In genomic region chr16:874366-875181, GRCh38 we compare ENCODE assay signal across 20 cellular contexts.
DNase-seq lines count a peak whose midpoint lies in the region; ATAC-seq and TF ChIP-seq lines count a peak whose summit lies in the region.
"Had no signal": no experiment of that assay in that cellular context is flagged by ENCODE, and none has a peak within 500 bp of the region (broad histone marks: within the 10 kb centered on the region; RNA-seq: fewer than 3 reads in every experiment).

No MANE protein-coding gene starts in this region.

- WGBS in aorta, 2 donors = 83 to 91% methylated on average over 47 to 48 of the region's 48 CpGs

- peaks cover 5% of the 10 kb centered on the region for H3K36me3 Mint-ChIP-seq in glutamatergic neuron (ENCODE audit: unreplicated experiment)
- H3K36me3 Mint-ChIP-seq in stimulated activated naive B cell treated with anti-CD40 and anti-IgM and Interleukin-4, amounts not matched to agents 10 μg/mL and 1 μg/mL and 100 μg/mL, for 72 hours = peaks cover 28 to 34% of the 10 kb centered on the region in 2 donors
- H3K36me3 Mint-ChIP-seq in naive thymus-derived CD4-positive, alpha-beta T cell = peaks cover 0 to 24% (median 4%) of the 10 kb centered on the region in 5 donors

- no peaks in the 10 kb centered on the region for H3K4me1 ChIP-seq in aorta (ENCODE audit: control insufficient read depth in 1 of 2, insufficient read depth in 2 of 2, low read length in 2 of 2)
- H3K4me1 ChIP-seq in naive thymus-derived CD4-positive, alpha-beta T cell (ENCODE audit: control insufficient read depth in 2 of 2, insufficient read depth in 2 of 2, low read length in 2 of 2) = no peaks in the 10 kb centered on the region
- H3K4me1 ChIP-seq: A549 had no signal

- H3K4me1 Mint-ChIP-seq in glutamatergic neuron (ENCODE audit: low read depth, unreplicated experiment) = peaks cover 13% of the 10 kb centered on the region
- peaks cover 23 to 43% of the 10 kb centered on the region in 2 donors for H3K4me1 Mint-ChIP-seq in stimulated activated naive B cell treated with anti-CD40 and anti-IgM and Interleukin-4, amounts not matched to agents 10 μg/mL and 1 μg/mL and 100 μg/mL, for 72 hours
- H3K4me1 Mint-ChIP-seq in naive thymus-derived CD4-positive, alpha-beta T cell = peaks cover 0 to 2% (median 0%) of the 10 kb centered on the region in 7 donors

- no peak overlapping the region for H3K27ac ChIP-seq in aorta (ENCODE audit: low read depth in 1 of 2, low read length in 2 of 2)
- no peak overlapping the region for H3K27ac ChIP-seq in naive thymus-derived CD4-positive, alpha-beta T cell (ENCODE audit: low read depth, low read length)
- H3K27ac ChIP-seq: A549 had no signal

- POLR2A ChIA-PET in naive thymus-derived CD4-positive, alpha-beta T cell (lab: Charles Lee) = no interaction called here

- CTCF ChIA-PET in naive thymus-derived CD4-positive, alpha-beta T cell (lab: Charles Lee) = no interaction called here

- TF ChIP-seq CTCF in glutamatergic neuron (IDR thresholded peaks at IDR 0.05; ENCODE audit: partially characterized antibody, unreplicated experiment) = no peak

- H3K27ac Mint-ChIP-seq in glutamatergic neuron (ENCODE audit: unreplicated experiment) = no peak overlapping the region
- no peak overlapping the region for H3K27ac Mint-ChIP-seq in stimulated activated naive B cell treated with anti-CD40 and anti-IgM and Interleukin-4, amounts not matched to agents 10 μg/mL and 1 μg/mL and 100 μg/mL, for 72 hours
- H3K27ac Mint-ChIP-seq in naive thymus-derived CD4-positive, alpha-beta T cell = no peak overlapping the region
- H3K27ac Mint-ChIP-seq: CD8-positive, alpha-beta T cell had no signal

- ATAC-seq in Right ventricle myocardium superior (ENCODE audit: poor library complexity) = no peak
- no peak for ATAC-seq in aorta (ENCODE audit: low FRiP score)
- ATAC-seq in stimulated activated naive B cell treated with anti-CD40 and anti-IgM and Interleukin-4, amounts not matched to agents 10 μg/mL and 1 μg/mL and 100 μg/mL, for 72 hours (replicated peaks) = no peak
- ATAC-seq in naive thymus-derived CD4-positive, alpha-beta T cell = no peak
- ATAC-seq: A549; CD8-positive, alpha-beta T cell; HCT116 had no signal

- no peaks in the 10 kb centered on the region for H3K9me3 ChIP-seq in aorta (ENCODE audit: control insufficient read depth, low read length)
- H3K9me3 ChIP-seq in naive thymus-derived CD4-positive, alpha-beta T cell (ENCODE audit: control insufficient read depth in 2 of 3, low read length in 3 of 3) = no peaks in the 10 kb centered on the region
- H3K9me3 ChIP-seq: A549 had no signal

- no peaks in the 10 kb centered on the region for H3K27me3 ChIP-seq in aorta (ENCODE audit: control insufficient read depth in 1 of 2, insufficient read depth in 2 of 2, low read length in 1 of 2)
- no peaks in the 10 kb centered on the region for H3K27me3 ChIP-seq in naive thymus-derived CD4-positive, alpha-beta T cell (ENCODE audit: control insufficient read depth in 2 of 2, insufficient read depth in 2 of 2, low read length in 2 of 2)

- DNase-seq in Right ventricle myocardium superior (peak; percentile 36), cardiac septum (ENCODE audit: low spot score) (no peak), glutamatergic neuron (peak; percentile 13), myocyte (ENCODE audit: low read depth) (peak; percentile 83), aorta (peak; percentile 41 to 73), SIG-M5 (lab: John Stamatoyannopoulos, UW) (no peak)
- no peak for DNase-seq in stimulated activated naive B cell treated with anti-CD40 and anti-IgM and Interleukin-4, amounts not matched to agents 10 μg/mL and 1 μg/mL and 100 μg/mL, for 72 hours
- no peak for DNase-seq in naive thymus-derived CD4-positive, alpha-beta T cell
- DNase-seq: Calu3; CD8-positive, alpha-beta T cell; GOT3; KG1; MV-4-11; NCI-H1694 treated with DMSO at 0.1 percent for 48 hours; NCI-H510A; NCI-H748 treated with DMSO at 0.1 percent for 48 hours; NK-92 treated with Interleukin-12 subunit alpha and Interleukin-12 subunit beta, amount 100 ng/mL, for 24 hours; SHP77 treated with DMSO at 0.1 percent for 48 hours had no signal

- intact Hi-C loops in Right ventricle myocardium superior (cut with DNase I) (no loop called here), cardiac septum (cut with DNase I) (no loop called here), aorta (cut with DNase I) (no loop called here)
- intact Hi-C loops in naive thymus-derived CD4-positive, alpha-beta T cell (cut with micrococcal nuclease) = no loop called here

- peaks cover 4% of the 10 kb centered on the region for H3K27me3 Mint-ChIP-seq in glutamatergic neuron (ENCODE audit: unreplicated experiment)
- H3K27me3 Mint-ChIP-seq in stimulated activated naive B cell treated with anti-CD40 and anti-IgM and Interleukin-4, amounts not matched to agents 10 μg/mL and 1 μg/mL and 100 μg/mL, for 72 hours = no peaks in the 10 kb centered on the region
- H3K27me3 Mint-ChIP-seq in naive thymus-derived CD4-positive, alpha-beta T cell = no peaks in the 10 kb centered on the region

- H3K4me3 ChIP-seq in aorta (ENCODE audit: low read length in 2 of 2) = no peak overlapping the region
- H3K4me3 ChIP-seq in naive thymus-derived CD4-positive, alpha-beta T cell (ENCODE audit: low read length) = no peak overlapping the region
- H3K4me3 ChIP-seq: A549 had no signal

- H3K9me3 Mint-ChIP-seq in glutamatergic neuron (ENCODE audit: unreplicated experiment) = peaks cover 6% of the 10 kb centered on the region
- peaks cover 0 to 2% of the 10 kb centered on the region in 2 donors for H3K9me3 Mint-ChIP-seq in stimulated activated naive B cell treated with anti-CD40 and anti-IgM and Interleukin-4, amounts not matched to agents 10 μg/mL and 1 μg/mL and 100 μg/mL, for 72 hours
- H3K9me3 Mint-ChIP-seq in naive thymus-derived CD4-positive, alpha-beta T cell = no peaks in the 10 kb centered on the region
- H3K9me3 Mint-ChIP-seq: CD8-positive, alpha-beta T cell had no signal

- peaks cover 0 to 1% of the 10 kb centered on the region in 2 donors for H3K36me3 ChIP-seq in aorta (ENCODE audit: control insufficient read depth in 1 of 2, insufficient read depth in 2 of 2, low read length in 1 of 2)
- H3K36me3 ChIP-seq in naive thymus-derived CD4-positive, alpha-beta T cell (ENCODE audit: control insufficient read depth in 2 of 3, insufficient read depth in 3 of 3, low read length in 3 of 3) = peaks cover 0 to 65% (median 0%) of the 10 kb centered on the region in 3 experiments

- no peak overlapping the region for H3K4me3 Mint-ChIP-seq in glutamatergic neuron (ENCODE audit: unreplicated experiment)
- no peak overlapping the region for H3K4me3 Mint-ChIP-seq in stimulated activated naive B cell treated with anti-CD40 and anti-IgM and Interleukin-4, amounts not matched to agents 10 μg/mL and 1 μg/mL and 100 μg/mL, for 72 hours
- no peak overlapping the region for H3K4me3 Mint-ChIP-seq in naive thymus-derived CD4-positive, alpha-beta T cell
- H3K4me3 Mint-ChIP-seq: CD8-positive, alpha-beta T cell had no signal

Comparison
In these comparisons a context has a peak if more than half of its experiments do, and no peak if none do; other contexts are left out.
1. DNase-seq: peak in Right ventricle myocardium superior (single experiment), glutamatergic neuron (single experiment), myocyte (single experiment) and aorta (2 of 2); none in cardiac septum (single experiment), stimulated activated naive B cell treated with anti-CD40 and anti-IgM and Interleukin-4, amounts not matched to agents 10 μg/mL and 1 μg/mL and 100 μg/mL, for 72 hours (single experiment), SIG-M5 (single experiment) and naive thymus-derived CD4-positive, alpha-beta T cell (0 of 9).